8 cellular contexts compared by ENCODE assay signal in genomic region chr3:51982838-51983577, GRCh38. TPM values are rescaled to one million over a fixed set of nuclear protein-coding genes. Genes with fewer than 3 reads are reported as not detected.
A peak's percentile ranks its signal among the peaks of the same experiment; 100 is the strongest.
DNase-seq lines count a peak whose midpoint lies in the region; ATAC-seq and TF ChIP-seq lines count a peak whose summit lies in the region.

Gene ACY1 (plus strand): TSS chr3:51983535. CDS start chr3:51984065, 530 bp downstream.

- no peak for TF ChIP-seq EP300 in ovary (IDR thresholded peaks at IDR 0.05)

- peaks cover 9% of the 10 kb centered on the region for H3K4me1 ChIP-seq in ovary (ENCODE audit: insufficient read depth)
- H3K4me1 ChIP-seq in thymus (ENCODE audit: control insufficient read depth, insufficient read depth, low read length) = peaks cover 9% of the 10 kb centered on the region

- H3K4me3 Mint-ChIP-seq in activated naive CD8-positive, alpha-beta T cell = peak within 1 kb of the TSS; percentile 99
- H3K4me3 Mint-ChIP-seq in glutamatergic neuron (ENCODE audit: unreplicated experiment) = peak within 1 kb of the TSS; percentile 86

- H3K36me3 ChIP-seq in ovary (no peaks in the 10 kb centered on the region), thymus (ENCODE audit: control insufficient read depth, insufficient read depth) (peaks cover 5% of the 10 kb centered on the region)

- 0 to 1% (median 1%) methylated on average over 40 to 68 of the region's 68 CpGs for WGBS in ovary, 3 donors
- 1% methylated on average over 68 of the region's 68 CpGs for WGBS in thymus

- peak; percentile 57 for DNase-seq in DMS114 treated with DMSO at 0.1 percent for 48 hours (lab: John Stamatoyannopoulos, UW; ENCODE audit: unreplicated experiment)
- DNase-seq in HS-5 (ENCODE audit: low read depth) = peak; percentile 67
- DNase-seq in SKM-1 (lab: John Stamatoyannopoulos, UW; ENCODE audit: unreplicated experiment) = peak; percentile 55
- DNase-seq in glutamatergic neuron = peak; percentile 83
- DNase-seq in ovary = peak; percentile 83 to 89 (median 85)

- H3K27me3 ChIP-seq in ovary = no peaks in the 10 kb centered on the region
- H3K27me3 ChIP-seq in thymus (ENCODE audit: control insufficient read depth, insufficient read depth) = no peaks in the 10 kb centered on the region

- peak; percentile 41 for TF ChIP-seq POLR2A in ovary (IDR thresholded peaks at IDR 0.05)

- no peaks in the 10 kb centered on the region for H3K36me3 Mint-ChIP-seq in activated naive CD8-positive, alpha-beta T cell
- H3K36me3 Mint-ChIP-seq in glutamatergic neuron (ENCODE audit: unreplicated experiment) = no peaks in the 10 kb centered on the region

- H3K9me3 ChIP-seq in ovary (no peaks in the 10 kb centered on the region), thymus (ENCODE audit: control insufficient read depth) (no peaks in the 10 kb centered on the region)

- peak; percentile 53 for TF ChIP-seq CTCF in glutamatergic neuron (IDR thresholded peaks at IDR 0.05; ENCODE audit: partially characterized antibody, unreplicated experiment)
- no peak for TF ChIP-seq CTCF in ovary (IDR thresholded peaks at IDR 0.05)

- H3K4me1 Mint-ChIP-seq in activated naive CD8-positive, alpha-beta T cell (ENCODE audit: low read depth) = peaks cover 17% of the 10 kb centered on the region
- H3K4me1 Mint-ChIP-seq in glutamatergic neuron (ENCODE audit: low read depth, unreplicated experiment) = peaks cover 5% of the 10 kb centered on the region

- ATAC-seq in GM19467 (IDR thresholded peaks at IDR 0.05; ENCODE audit: unreplicated experiment) = peak; percentile 64

- H3K27ac ChIP-seq in ovary (peak within 1 kb of the TSS; percentile 65 to 96), thymus (ENCODE audit: low read depth) (peak within 1 kb of the TSS; percentile 91)

- intact Hi-C loops in ovary (cut with DNase I) = no loop called here

- no peaks in the 10 kb centered on the region for H3K9me3 Mint-ChIP-seq in activated naive CD8-positive, alpha-beta T cell (ENCODE audit: low read depth)
- H3K9me3 Mint-ChIP-seq in glutamatergic neuron (ENCODE audit: unreplicated experiment) = no peaks in the 10 kb centered on the region

- H3K4me3 ChIP-seq in ovary (peak within 1 kb of the TSS; percentile 61), thymus (ENCODE audit: low read length) (peak within 1 kb of the TSS; percentile 62)

- H3K27me3 Mint-ChIP-seq in activated naive CD8-positive, alpha-beta T cell = no peaks in the 10 kb centered on the region
- no peaks in the 10 kb centered on the region for H3K27me3 Mint-ChIP-seq in glutamatergic neuron (ENCODE audit: unreplicated experiment)

- H3K27ac Mint-ChIP-seq in activated naive CD8-positive, alpha-beta T cell = peak within 1 kb of the TSS; percentile 98
- H3K27ac Mint-ChIP-seq in glutamatergic neuron (ENCODE audit: unreplicated experiment) = peak within 1 kb of the TSS; percentile 85

RNA-seq across cellular contexts. Expression of gene ACY1, which starts in this region (rescaled TPM):
- total RNA-seq in glutamatergic neuron (ENCODE audit: unreplicated experiment) (13.2 TPM), ovary (10 to 100 TPM; 13.8 to 27.4 (median 21.1) TPM)
- polyA plus RNA-seq in ovary (10 to 100 TPM in 1 of 2 donors, 1 to 10 TPM in 1; 8.4 to 10.2 TPM), thymus (17.6 TPM)

Comparison
In these comparisons a context has a peak if more than half of its experiments do, and no peak if none do; other contexts are left out.
1. Peak in every context shown above with its lines: DNase-seq, ATAC-seq, H3K4me3 ChIP-seq and H3K27ac ChIP-seq.